In genomic region chr4:124104628-124105027, GRCh38 we compare ENCODE assay signal across 25 cellular contexts.
A peak's percentile ranks its signal among the peaks of the same experiment; 100 is the strongest.
DNase-seq lines count a peak whose midpoint lies in the region; ATAC-seq and TF ChIP-seq lines count a peak whose summit lies in the region.
"Had no signal": no experiment of that assay in that cellular context is flagged by ENCODE, and none has a peak within 500 bp of the region (broad histone marks: within the 10 kb centered on the region; RNA-seq: fewer than 3 reads in every experiment).

No MANE protein-coding gene starts in this region.

- dilution Hi-C loops in mammary epithelial cell (cut with HindIII; ENCODE audit: low sequenced_read_pairs), result no loop called here

- peak overlapping the region; percentile 91 for H4K91ac ChIP-seq in mesenchymal stem cell (ENCODE audit: low read length)

- no peak overlapping the region for H3K23ac ChIP-seq in mesenchymal stem cell (ENCODE audit: low read length in 2 of 2)

- POLR2A ChIA-PET in MCF 10A (lab: Yijun Ruan, JAX), result no interaction called here
- POLR2A ChIA-PET in CD4-positive, alpha-beta T cell (lab: Charles Lee), result no interaction called here

- H3K18ac ChIP-seq in mesenchymal stem cell (ENCODE audit: low read depth in 1 of 2, low read length in 2 of 2), result peak overlapping the region; percentile 79 to 90

- peak overlapping the region; percentile 8 for H3K4me2 ChIP-seq in mammary epithelial cell (ENCODE audit: insufficient read depth, low read depth, low read length)
- no peak overlapping the region for H3K4me2 ChIP-seq in mesenchymal stem cell (ENCODE audit: low read length, poor library complexity, severe bottlenecking)
- H3K4me2 ChIP-seq: KMS-11, PC-9 had no signal

- H4K20me1 ChIP-seq in mammary epithelial cell (ENCODE audit: insufficient read depth, low read length), result no peaks in the 10 kb centered on the region

- no peaks in the 10 kb centered on the region for H3K36me3 Mint-ChIP-seq in MCF 10A (ENCODE audit: insufficient read depth, unreplicated experiment)
- H3K36me3 Mint-ChIP-seq in CD4-positive, alpha-beta T cell (ENCODE audit: low read depth), result no peaks in the 10 kb centered on the region
- H3K36me3 Mint-ChIP-seq: CD14-positive monocyte, IgD-negative memory B cell had no signal

- H3K9me3 Mint-ChIP-seq in MCF 10A (ENCODE audit: unreplicated experiment), result peaks cover 9% of the 10 kb centered on the region
- H3K9me3 Mint-ChIP-seq in CD4-positive, alpha-beta T cell, result no peaks in the 10 kb centered on the region

- H2BK15ac ChIP-seq in mesenchymal stem cell (ENCODE audit: low read depth, poor library complexity, severe bottlenecking), result no peak overlapping the region

- DNase-seq in mammary epithelial cell (peak; percentile 28), MCF 10A (ENCODE audit: unreplicated experiment) (no peak), mesenchymal stem cell (peak; percentile 7), GDM1 (lab: John Stamatoyannopoulos, UW) (no peak)
- DNase-seq in effector CD8-positive, alpha-beta T cell (lab: John Stamatoyannopoulos, UW), result no peak
- no peak for DNase-seq in CD4-positive, alpha-beta T cell
- no peak for DNase-seq in stimulated activated CD4-positive, alpha-beta T cell treated with anti-CD3 and anti-CD28 coated beads, Interleukin-15, amount 100 ng/mL, for 24 hours
- DNase-seq: BE2C, DMS153, DND-41, H7, NCI-H1092, NCI-H1417 treated with DMSO at 0.1 percent for 48 hours, NCI-H1694 treated with DMSO at 0.1 percent for 48 hours, NCI-H2081, NCI-H2227 treated with DMSO at 0.1 percent for 48 hours, NCI-H526 treated with DMSO at 0.1 percent for 48 hours, PC-9, RPMI8226, SHP77 had no signal

- 90% methylated on average over 3 of the region's 3 CpGs for WGBS in mammary epithelial cell (ENCODE audit: low coverage, missing lambda C conversion rate)
- WGBS in mesenchymal stem cell, result 95% methylated on average over 3 of the region's 3 CpGs

- H2BK12ac ChIP-seq in mesenchymal stem cell (ENCODE audit: low read length in 2 of 2), result peak overlapping the region; percentile 82 to 94

- H3K14ac ChIP-seq in mesenchymal stem cell (ENCODE audit: low read length in 2 of 2), result no peak overlapping the region

- no peak for TF ChIP-seq CTCF in mammary epithelial cell (conservative IDR thresholded peaks at IDR 0.05 in 1 of 2, IDR thresholded peaks at IDR 0.05 in 1 of 2; ENCODE audit: extremely low read depth in 1 of 2, insufficient read depth in 1 of 2, low read depth in 1 of 2, low read length in 2 of 2)
- TF ChIP-seq CTCF in MCF 10A (IDR thresholded peaks at IDR 0.05; ENCODE audit: unreplicated experiment), result no peak
- TF ChIP-seq CTCF in CD4-positive, alpha-beta T cell (IDR thresholded peaks at IDR 0.05), result no peak

- H3K27ac Mint-ChIP-seq in MCF 10A (ENCODE audit: low read depth, unreplicated experiment), result no peak overlapping the region
- no peak overlapping the region for H3K27ac Mint-ChIP-seq in CD4-positive, alpha-beta T cell
- H3K27ac Mint-ChIP-seq: IgD-negative memory B cell had no signal

- no peak overlapping the region for H3K4me3 Mint-ChIP-seq in MCF 10A (ENCODE audit: unreplicated experiment)
- no peak overlapping the region for H3K4me3 Mint-ChIP-seq in CD4-positive, alpha-beta T cell
- H3K4me3 Mint-ChIP-seq: CD14-positive monocyte, IgD-negative memory B cell had no signal

- H2BK120ac ChIP-seq in mesenchymal stem cell (ENCODE audit: low read depth, low read length), result no peak overlapping the region

- no peak overlapping the region for H3K4me3 ChIP-seq in mammary epithelial cell (replicated peaks in 1 of 3; ENCODE audit: insufficient read depth in 1 of 3, low read depth in 2 of 3, low read length in 3 of 3)
- H3K4me3 ChIP-seq in mesenchymal stem cell (ENCODE audit: insufficient read depth in 1 of 2, low read depth in 1 of 2, low read length in 2 of 2), result no peak overlapping the region
- H3K4me3 ChIP-seq: PC-9 had no signal

- intact Hi-C loops in mammary epithelial cell (cut with micrococcal nuclease), result no loop called here
- intact Hi-C loops in MCF 10A (cut with micrococcal nuclease), result no loop called here
- intact Hi-C loops in CD4-positive, alpha-beta T cell (cut with DNase I, micrococcal nuclease), result no loop called here

- peaks cover 6% of the 10 kb centered on the region for H3K4me1 Mint-ChIP-seq in MCF 10A (ENCODE audit: insufficient read depth, unreplicated experiment)
- H3K4me1 Mint-ChIP-seq in CD4-positive, alpha-beta T cell (ENCODE audit: low read depth), result no peaks in the 10 kb centered on the region
- H3K4me1 Mint-ChIP-seq: CD14-positive monocyte, IgD-negative memory B cell had no signal

- H4K8ac ChIP-seq in mesenchymal stem cell (ENCODE audit: low read length), result peak overlapping the region; percentile 85

- H3K36me3 ChIP-seq in mammary epithelial cell (ENCODE audit: insufficient read depth, low read length) (no peaks in the 10 kb centered on the region), mesenchymal stem cell (ENCODE audit: control insufficient read depth in 1 of 2, insufficient read depth in 2 of 2, low read depth in 1 of 2, low read length in 2 of 2) (no peaks in the 10 kb centered on the region)
- H3K36me3 ChIP-seq: BE2C had no signal

- peak; percentile 99 for ATAC-seq in esophagus mucosa
- ATAC-seq in CD4-positive, alpha-beta T cell (ENCODE audit: poor library complexity), result no peak

- H2AFZ ChIP-seq in mammary epithelial cell (ENCODE audit: low read depth, low read length) (peak overlapping the region; percentile 72), mesenchymal stem cell (ENCODE audit: low read depth, low read length) (no peak overlapping the region)
- H2AFZ ChIP-seq: PC-9 had no signal

- no TSS peak for BruUV-seq in mammary epithelial cell (replicated peaks; lab: Mats Ljungman, UMichigan)
- BruUV-seq in MCF 10A (replicated peaks; lab: Mats Ljungman, UMichigan), result no TSS peak

- no peaks in the 10 kb centered on the region for H3K79me1 ChIP-seq in mesenchymal stem cell (replicated peaks; ENCODE audit: low read length, poor library complexity, severe bottlenecking)

- no peaks in the 10 kb centered on the region for H3K79me2 ChIP-seq in mammary epithelial cell (ENCODE audit: insufficient read depth, low read length)

- H3K27ac ChIP-seq in mammary epithelial cell (ENCODE audit: insufficient read depth, low read depth, low read length), result no peak overlapping the region
- no peak overlapping the region for H3K27ac ChIP-seq in mesenchymal stem cell (ENCODE audit: low read length, poor library complexity, severe bottlenecking)
- no peak overlapping the region for H3K27ac ChIP-seq in CD4-positive, alpha-beta T cell (ENCODE audit: low read depth, low read length)
- H3K27ac ChIP-seq: 22Rv1, KMS-11, PC-9 had no signal

- CTCF ChIA-PET in mammary epithelial cell (lab: Charles Lee; ENCODE audit: low non-redundant PET) (no interaction called here), MCF 10A (lab: Yijun Ruan, JAX) (interaction anchor here (0.6 to 4.4 kb wide), 4 partner anchors 276 to 1002 kb away, joined by 3 to 39 read pairs (median 5); no protein-coding TSS in a partner anchor)
- CTCF ChIA-PET in CD4-positive, alpha-beta T cell (lab: Charles Lee), result no interaction called here

- in situ Hi-C loops in mammary epithelial cell (cut with MboI; ENCODE audit: low sequenced_read_pairs in 2 of 2), result loop anchor here (10.0 to 25.0 kb wide), 6 partner anchors 330 to 992 kb away; partner anchors contain the start of gene SPRY1 (in 1 of the 2)

- no peaks in the 10 kb centered on the region for H3K27me3 Mint-ChIP-seq in MCF 10A (ENCODE audit: insufficient read depth, unreplicated experiment)
- no peaks in the 10 kb centered on the region for H3K27me3 Mint-ChIP-seq in CD4-positive, alpha-beta T cell
- H3K27me3 Mint-ChIP-seq: IgD-negative memory B cell had no signal

- H3K4me1 ChIP-seq in mammary epithelial cell (ENCODE audit: insufficient read depth, low read length) (peaks cover 9% of the 10 kb centered on the region), mesenchymal stem cell (ENCODE audit: control insufficient read depth, insufficient read depth, low read depth, low read length) (peaks cover 2% of the 10 kb centered on the region)
- H3K4me1 ChIP-seq: BE2C had no signal

- no peak overlapping the region for H2BK5ac ChIP-seq in mesenchymal stem cell (ENCODE audit: low read depth, low read length, poor library complexity, severe bottlenecking)

- no peak overlapping the region for H2AK5ac ChIP-seq in mesenchymal stem cell (ENCODE audit: low read length, severe bottlenecking)

- H3K9ac ChIP-seq in mammary epithelial cell (ENCODE audit: insufficient read depth, low read length), result no peak overlapping the region
- no peak overlapping the region for H3K9ac ChIP-seq in mesenchymal stem cell (ENCODE audit: low read length)
- H3K9ac ChIP-seq: KMS-11 had no signal

- H3K9me3 ChIP-seq in mammary epithelial cell (replicated peaks; ENCODE audit: insufficient read depth, low read length) (no peaks in the 10 kb centered on the region), mesenchymal stem cell (ENCODE audit: control insufficient read depth, low read length) (no peaks in the 10 kb centered on the region)
- H3K9me3 ChIP-seq in CD4-positive, alpha-beta T cell (ENCODE audit: control insufficient read depth, low read length), result no peaks in the 10 kb centered on the region
- H3K9me3 ChIP-seq: BE2C had no signal

- H3K27me3 ChIP-seq in mammary epithelial cell (ENCODE audit: insufficient read depth, low read length) (no peaks in the 10 kb centered on the region), mesenchymal stem cell (ENCODE audit: control insufficient read depth in 1 of 2, insufficient read depth in 1 of 2, low read length in 2 of 2) (no peaks in the 10 kb centered on the region)
- H3K27me3 ChIP-seq in CD4-positive, alpha-beta T cell (ENCODE audit: control insufficient read depth, insufficient read depth, low read length), result no peaks in the 10 kb centered on the region
- H3K27me3 ChIP-seq: BE2C had no signal

- peak overlapping the region; percentile 31 to 60 for H3K4ac ChIP-seq in mesenchymal stem cell (ENCODE audit: low read depth in 1 of 2, low read length in 2 of 2)

Comparison
In these comparisons a context has a peak if more than half of its experiments do, and no peak if none do; other contexts are left out.
1. DNase-seq: peak in mammary epithelial cell (single experiment) and mesenchymal stem cell (single experiment); none in MCF 10A (single experiment), GDM1 (single experiment), effector CD8-positive, alpha-beta T cell (single experiment), CD4-positive, alpha-beta T cell (0 of 10) and stimulated activated CD4-positive, alpha-beta T cell treated with anti-CD3 and anti-CD28 coated beads, Interleukin-15, amount 100 ng/mL, for 24 hours (single experiment).